Comparison of ENCODE assay signal across 14 cellular contexts in genomic region chr3:9158865-9159630, GRCh38.
DNase-seq lines count a peak whose midpoint lies in the region; ATAC-seq and TF ChIP-seq lines count a peak whose summit lies in the region.
"Had no signal": no experiment of that assay in that cellular context is flagged by ENCODE, and none has a peak within 500 bp of the region (broad histone marks: within the 10 kb centered on the region; RNA-seq: fewer than 3 reads in every experiment).

No MANE protein-coding gene starts in this region.

- H3K4me3 Mint-ChIP-seq in Caco-2 (ENCODE audit: unreplicated experiment) (no peak overlapping the region), nephron progenitor cell (no peak overlapping the region)
- no peak overlapping the region for H3K4me3 Mint-ChIP-seq in CD4-positive, alpha-beta T cell
- H3K4me3 Mint-ChIP-seq: B cell; CD8-positive, alpha-beta T cell had no signal

- no peaks in the 10 kb centered on the region for H3K27me3 ChIP-seq in Caco-2 (replicated peaks; ENCODE audit: control insufficient read depth, insufficient read depth, low read length)
- no peaks in the 10 kb centered on the region for H3K27me3 ChIP-seq in upper lobe of left lung
- H3K27me3 ChIP-seq in CD4-positive, alpha-beta T cell (ENCODE audit: control insufficient read depth, insufficient read depth, low read length) = no peaks in the 10 kb centered on the region

- H3K9me3 ChIP-seq in Caco-2 (no peaks in the 10 kb centered on the region), HEK293 (ENCODE audit: control insufficient read depth, insufficient read depth, low read depth, low read length) (no peaks in the 10 kb centered on the region), upper lobe of left lung (no peaks in the 10 kb centered on the region)
- H3K9me3 ChIP-seq in CD4-positive, alpha-beta T cell (ENCODE audit: control insufficient read depth, low read length) = no peaks in the 10 kb centered on the region

- no peak overlapping the region for H3K4me3 ChIP-seq in Caco-2 (ENCODE audit: low read depth, low read length)
- no peak overlapping the region for H3K4me3 ChIP-seq in HEK293 (ENCODE audit: low read depth, low read length)
- no peak overlapping the region for H3K4me3 ChIP-seq in upper lobe of left lung

- H3K4me1 ChIP-seq in Caco-2 (peaks cover 11% of the 10 kb centered on the region; the same call in 1 of the 2 replicates), HEK293 (ENCODE audit: control insufficient read depth, insufficient read depth, low read length) (peaks cover 8% of the 10 kb centered on the region), upper lobe of left lung (no peaks in the 10 kb centered on the region)

- TF ChIP-seq POLR2A in upper lobe of left lung (IDR thresholded peaks at IDR 0.05) = no peak

- H3K9me3 Mint-ChIP-seq in Caco-2 (ENCODE audit: unreplicated experiment) = no peaks in the 10 kb centered on the region
- H3K9me3 Mint-ChIP-seq in nephron progenitor cell = peaks cover 9% of the 10 kb centered on the region
- no peaks in the 10 kb centered on the region for H3K9me3 Mint-ChIP-seq in CD4-positive, alpha-beta T cell
- H3K9me3 Mint-ChIP-seq: CD8-positive, alpha-beta T cell had no signal

- H3K27ac ChIP-seq in HEK293 (ENCODE audit: extremely low read depth, low read depth, low read length) (no peak overlapping the region), upper lobe of left lung (no peak overlapping the region)
- H3K27ac ChIP-seq in CD4-positive, alpha-beta T cell (ENCODE audit: low read depth, low read length) = no peak overlapping the region

- H3K36me3 ChIP-seq in Caco-2 (ENCODE audit: control insufficient read depth, insufficient read depth, low read length) (no peaks in the 10 kb centered on the region), HEK293 (ENCODE audit: control insufficient read depth in 2 of 2, insufficient read depth in 1 of 2, low read length in 2 of 2) (no peaks in the 10 kb centered on the region), upper lobe of left lung (no peaks in the 10 kb centered on the region)

- H3K36me3 Mint-ChIP-seq in Caco-2 (ENCODE audit: insufficient read depth, unreplicated experiment) (no peaks in the 10 kb centered on the region), nephron progenitor cell (ENCODE audit: low read depth) (peaks cover 6% of the 10 kb centered on the region)
- no peaks in the 10 kb centered on the region for H3K36me3 Mint-ChIP-seq in CD4-positive, alpha-beta T cell (ENCODE audit: low read depth)
- H3K36me3 Mint-ChIP-seq: CD8-positive, alpha-beta T cell had no signal

- ATAC-seq in HG03097 (IDR thresholded peaks at IDR 0.05; ENCODE audit: low FRiP score, unreplicated experiment) (no peak), upper lobe of left lung (ENCODE audit: low FRiP score in 2 of 2) (no peak)
- no peak for ATAC-seq in CD4-positive, alpha-beta T cell (ENCODE audit: poor library complexity)
- ATAC-seq: CD8-positive, alpha-beta T cell had no signal

- intact Hi-C loops in Caco-2 (cut with micrococcal nuclease; ENCODE audit: unreplicated experiment) = no loop called here
- intact Hi-C loops in CD4-positive, alpha-beta T cell (cut with DNase I, micrococcal nuclease) = no loop called here

- POLR2A ChIA-PET in Caco-2 (lab: Charles Lee) = no interaction called here
- POLR2A ChIA-PET in HEK293 (lab: Yijun Ruan, JAX) = no interaction called here
- POLR2A ChIA-PET in CD4-positive, alpha-beta T cell (lab: Charles Lee) = no interaction called here

- TF ChIP-seq EP300 in upper lobe of left lung (IDR thresholded peaks at IDR 0.05) = no peak

- H3K4me1 Mint-ChIP-seq in Caco-2 (ENCODE audit: low read depth, unreplicated experiment) (peaks cover 12% of the 10 kb centered on the region), nephron progenitor cell (peaks cover 62% of the 10 kb centered on the region)
- no peaks in the 10 kb centered on the region for H3K4me1 Mint-ChIP-seq in CD4-positive, alpha-beta T cell (ENCODE audit: low read depth)
- H3K4me1 Mint-ChIP-seq: B cell had no signal

- DNase-seq in Caco-2 = peak; percentile 22 to 48
- peak; percentile 27 for DNase-seq in NCI-H510A treated with DMSO at 0.1 percent for 48 hours (lab: John Stamatoyannopoulos, UW)
- no peak for DNase-seq in nephron progenitor cell
- no peak for DNase-seq in upper lobe of left lung
- no peak for DNase-seq in CD4-positive, alpha-beta T cell
- DNase-seq: CD8-positive, alpha-beta T cell; NCI-H1105 treated with DMSO at 0.1 percent for 48 hours; NCI-H187 treated with DMSO at 0.1 percent for 48 hours; NCI-H524 treated with DMSO at 0.1 percent for 48 hours; OCI-M1; SHP77 treated with DMSO at 0.1 percent for 48 hours had no signal

- 77 to 85% methylated on average over 11 to 13 of the region's 13 CpGs for WGBS in upper lobe of left lung, 2 donors

- no TSS peak for BruUV-seq in Caco-2 (replicated peaks; lab: Mats Ljungman, UMichigan)

- TF ChIP-seq CTCF in Caco-2 (IDR thresholded peaks at IDR 0.05; ENCODE audit: insufficient read depth in 1 of 2, low read depth in 1 of 2, low read length in 1 of 2, severe bottlenecking in 1 of 2, unreplicated experiment in 1 of 2) (no peak), HEK293 (tag by site-specific recombination; IDR thresholded peaks at IDR 0.05) (no peak), nephron progenitor cell (IDR thresholded peaks at IDR 0.05) (no peak), upper lobe of left lung (IDR thresholded peaks at IDR 0.05) (no peak)
- no peak for TF ChIP-seq CTCF in CD4-positive, alpha-beta T cell (IDR thresholded peaks at IDR 0.05)

- H3K27me3 Mint-ChIP-seq in Caco-2 (ENCODE audit: insufficient read depth, unreplicated experiment) (no peaks in the 10 kb centered on the region), nephron progenitor cell (ENCODE audit: low read depth, poor library complexity) (no peaks in the 10 kb centered on the region)
- H3K27me3 Mint-ChIP-seq in CD4-positive, alpha-beta T cell = no peaks in the 10 kb centered on the region
- H3K27me3 Mint-ChIP-seq: B cell had no signal

- H3K27ac Mint-ChIP-seq in Caco-2 (ENCODE audit: unreplicated experiment) (peak overlapping the region; percentile 48), nephron progenitor cell (peak overlapping the region; percentile 85)
- no peak overlapping the region for H3K27ac Mint-ChIP-seq in CD4-positive, alpha-beta T cell
- H3K27ac Mint-ChIP-seq: B cell; CD8-positive, alpha-beta T cell had no signal

- CTCF ChIA-PET in Caco-2 (lab: Charles Lee) (no interaction called here), HEK293 (lab: Yijun Ruan, JAX) (interaction anchor here (0.6 kb wide), 1 partner anchor 542 kb away, joined by 4 read pairs; no protein-coding TSS in a partner anchor)
- CTCF ChIA-PET in CD4-positive, alpha-beta T cell (lab: Charles Lee) = no interaction called here

TF ChIP-seq in HEK293, 187 proteins besides CTCF, POLR2A, EP300 and RAD21 (continues in another document):
- TF ChIP-seq ZNF391 (tag by site-specific recombination; IDR thresholded peaks at IDR 0.05; ENCODE audit: borderline replicate concordance, low read depth) = no peak
- TF ChIP-seq ZNF148 (tag by site-specific recombination; IDR thresholded peaks at IDR 0.05; ENCODE audit: borderline replicate concordance) = no peak
- TF ChIP-seq ZNF416 (tag by site-specific recombination; IDR thresholded peaks at IDR 0.05) = no peak
- no peak for TF ChIP-seq ZNF23 (tag by site-specific recombination; IDR thresholded peaks at IDR 0.05; ENCODE audit: borderline replicate concordance)
- no peak for TF ChIP-seq BCL11B (tag by site-specific recombination; IDR thresholded peaks at IDR 0.05; ENCODE audit: low read depth)
- no peak for TF ChIP-seq KLF8 (tag by site-specific recombination; IDR thresholded peaks at IDR 0.05)
- TF ChIP-seq ZNF596 (tag by site-specific recombination; IDR thresholded peaks at IDR 0.05) = no peak
- TF ChIP-seq ZNF521 (tag by site-specific recombination; IDR thresholded peaks at IDR 0.05) = no peak
- TF ChIP-seq KLF17 (tag by site-specific recombination; IDR thresholded peaks at IDR 0.05) = no peak
- no peak for TF ChIP-seq ZSCAN4 (tag by site-specific recombination; IDR thresholded peaks at IDR 0.05)
- no peak for TF ChIP-seq ZNF423 (tag by site-specific recombination; IDR thresholded peaks at IDR 0.05)
- TF ChIP-seq ZNF560 (tag by site-specific recombination; IDR thresholded peaks at IDR 0.05; ENCODE audit: borderline replicate concordance) = no peak
- no peak for TF ChIP-seq ZNF585B (tag by site-specific recombination; IDR thresholded peaks at IDR 0.05)

Comparison
In these comparisons a context has a peak if more than half of its experiments do, and no peak if none do; other contexts are left out.
1. DNase-seq: peak in Caco-2 (2 of 2) and NCI-H510A treated with DMSO at 0.1 percent for 48 hours (single experiment); none in nephron progenitor cell (single experiment), upper lobe of left lung (0 of 2) and CD4-positive, alpha-beta T cell (0 of 10).